Comparison of ENCODE assay signal across 35 cellular contexts in the genomic region with DNA sequence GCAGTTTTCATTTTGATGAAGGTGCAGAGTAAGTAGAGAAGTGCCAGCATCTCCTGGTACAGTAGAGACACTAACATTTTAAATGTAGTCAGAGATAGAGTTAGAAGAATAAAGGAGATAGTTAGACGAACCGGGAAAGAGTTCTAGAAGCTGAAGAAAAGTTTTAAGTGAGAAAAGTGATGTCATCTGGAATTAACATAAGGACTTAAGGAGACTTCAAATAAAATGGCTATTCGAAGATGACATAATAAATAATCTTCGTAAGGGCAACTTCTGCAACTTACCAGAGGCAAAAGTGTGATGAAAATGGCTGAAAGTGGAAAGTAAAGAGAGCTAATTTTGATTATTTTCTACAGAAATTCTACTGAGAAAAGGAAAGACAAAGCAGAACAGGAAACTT. TPM values are rescaled to one million over a fixed set of nuclear protein-coding genes. Genes with fewer than 3 reads are reported as not detected.
"Had no signal": no experiment of that assay in that cellular context is flagged by ENCODE, and none has a peak within 500 bp of the region (broad histone marks: within the 10 kb centered on the region; RNA-seq: fewer than 3 reads in every experiment).

No MANE protein-coding gene starts in this region.

- H3K27me3 ChIP-seq: MG63, SJSA1 had no signal

- FAIRE-seq: RCC 7860 had no signal

- H3K9me3 ChIP-seq: MG63, SJSA1, SK-N-SH had no signal

- H2AFZ ChIP-seq: PC-9 had no signal

- H3K27ac ChIP-seq: PC-9, RWPE1, SJSA1 had no signal

- ATAC-seq: Panc1, Right ventricle myocardium inferior had no signal

- H3K36me3 ChIP-seq: MG63, SJSA1 had no signal

- H3K4me2 ChIP-seq: PC-9, SK-N-SH had no signal

- H3K9ac ChIP-seq: SK-N-SH had no signal

- H3K4me3 ChIP-seq: MG63, PC-9, SJSA1 had no signal

- DNase-seq: Kasumi-1, MG63, NCI-H1048, NCI-H1092 treated with DMSO at 0.1 percent for 48 hours, NCI-H1105 treated with DMSO at 0.1 percent for 48 hours, NCI-H1417, NCI-H1436, NCI-H146, NCI-H1694, NCI-H187, NCI-H1930, NCI-H2029 treated with DMSO at 0.1 percent for 48 hours, NCI-H2081 treated with DMSO at 0.1 percent for 48 hours, NCI-H2107, NCI-H2171, NCI-H226, NCI-H446 treated with DMSO at 0.1 percent for 48 hours, NCI-H510A, NCI-H524, NCI-H526, NCI-H69, NCI-H748 treated with DMSO at 0.1 percent for 48 hours, PC-9, SHP77, SIG-M5, SK-N-SH, SW 1271, T-helper 1 cell had no signal

RNA-seq across cellular contexts. Expression of gene GNAT3, which starts 20.4 kb away (rescaled TPM):
- total RNA-seq: OCI-LY7, PC-9, Right ventricle myocardium inferior, RPMI7951, SJSA1 had no signal
- polyA plus RNA-seq: SK-N-SH had no signal
